10 cellular contexts compared by ENCODE assay signal in genomic region chr5:126003309-126003708, GRCh38.
A peak's percentile ranks its signal among the peaks of the same experiment; 100 is the strongest.
DNase-seq lines count a peak whose midpoint lies in the region; ATAC-seq and TF ChIP-seq lines count a peak whose summit lies in the region.
"Had no signal": no experiment of that assay in that cellular context is flagged by ENCODE, and none has a peak within 500 bp of the region (broad histone marks: within the 10 kb centered on the region; RNA-seq: fewer than 3 reads in every experiment).

No MANE protein-coding gene starts in this region.

- intact Hi-C loops in MCF 10A (cut with micrococcal nuclease): no loop called here

- TF ChIP-seq CTCF in MCF 10A (IDR thresholded peaks at IDR 0.05; ENCODE audit: unreplicated experiment): no peak
- no peak for TF ChIP-seq CTCF in suprapubic skin (IDR thresholded peaks at IDR 0.05)

- H3K27ac Mint-ChIP-seq in MCF 10A (ENCODE audit: low read depth, unreplicated experiment): peak overlapping the region; percentile 94
- H3K27ac Mint-ChIP-seq in activated CD8-positive, alpha-beta memory T cell treated with anti-CD3 and anti-CD28 coated beads, Interleukin-2, amount 10 ng/mL, durations not matched to agents 7 days and 5 days: no peak overlapping the region

- no peaks in the 10 kb centered on the region for H3K9me3 Mint-ChIP-seq in MCF 10A (ENCODE audit: unreplicated experiment)
- H3K9me3 Mint-ChIP-seq in activated CD8-positive, alpha-beta memory T cell treated with anti-CD3 and anti-CD28 coated beads, Interleukin-2, amount 10 ng/mL, durations not matched to agents 7 days and 5 days (ENCODE audit: low read depth): peaks cover 3% of the 10 kb centered on the region

- no TSS peak for BruUV-seq in MCF 10A (replicated peaks; lab: Mats Ljungman, UMichigan)

- no peaks in the 10 kb centered on the region for H3K9me3 ChIP-seq in suprapubic skin

- peak overlapping the region; percentile 78 for H3K27ac ChIP-seq in suprapubic skin
- H3K27ac ChIP-seq: parathyroid adenoma had no signal

- H3K4me1 ChIP-seq in suprapubic skin: peaks cover 36% of the 10 kb centered on the region
- H3K4me1 ChIP-seq: parathyroid adenoma had no signal

- no peaks in the 10 kb centered on the region for H3K27me3 Mint-ChIP-seq in MCF 10A (ENCODE audit: insufficient read depth, unreplicated experiment)
- no peaks in the 10 kb centered on the region for H3K27me3 Mint-ChIP-seq in activated CD8-positive, alpha-beta memory T cell treated with anti-CD3 and anti-CD28 coated beads, Interleukin-2, amount 10 ng/mL, durations not matched to agents 7 days and 5 days

- peaks cover 44% of the 10 kb centered on the region for H3K4me1 Mint-ChIP-seq in MCF 10A (ENCODE audit: insufficient read depth, unreplicated experiment)
- no peaks in the 10 kb centered on the region for H3K4me1 Mint-ChIP-seq in activated CD8-positive, alpha-beta memory T cell treated with anti-CD3 and anti-CD28 coated beads, Interleukin-2, amount 10 ng/mL, durations not matched to agents 7 days and 5 days

- peak overlapping the region; percentile 57 for H3K4me3 Mint-ChIP-seq in MCF 10A (ENCODE audit: unreplicated experiment)
- no peak overlapping the region for H3K4me3 Mint-ChIP-seq in activated CD8-positive, alpha-beta memory T cell treated with anti-CD3 and anti-CD28 coated beads, Interleukin-2, amount 10 ng/mL, durations not matched to agents 7 days and 5 days

- H3K27me3 ChIP-seq in suprapubic skin: no peaks in the 10 kb centered on the region

- ATAC-seq in activated CD8-positive, alpha-beta memory T cell treated with anti-CD3 and anti-CD28 coated beads, Interleukin-2, amount 10 ng/mL, durations not matched to agents 7 days and 5 days: no peak
- no peak for ATAC-seq in GM21526 (IDR thresholded peaks at IDR 0.05; ENCODE audit: low FRiP score, unreplicated experiment)
- ATAC-seq: PC-3 had no signal

- POLR2A ChIA-PET in MCF 10A (lab: Yijun Ruan, JAX): interaction anchor here (2.4 kb wide), 1 partner anchor 518 kb away, joined by 7 read pairs; no protein-coding TSS in a partner anchor

- TF ChIP-seq POLR2A in suprapubic skin (IDR thresholded peaks at IDR 0.05): no peak

- 18% methylated on average over 3 of the region's 3 CpGs for WGBS in suprapubic skin

- H3K4me3 ChIP-seq in suprapubic skin: no peak overlapping the region

- H3K36me3 ChIP-seq in suprapubic skin: no peaks in the 10 kb centered on the region

- H3K36me3 Mint-ChIP-seq in MCF 10A (ENCODE audit: insufficient read depth, unreplicated experiment): no peaks in the 10 kb centered on the region
- H3K36me3 Mint-ChIP-seq in activated CD8-positive, alpha-beta memory T cell treated with anti-CD3 and anti-CD28 coated beads, Interleukin-2, amount 10 ng/mL, durations not matched to agents 7 days and 5 days: no peaks in the 10 kb centered on the region

- CTCF ChIA-PET in MCF 10A (lab: Yijun Ruan, JAX): no interaction called here
- CTCF ChIA-PET in activated CD8-positive, alpha-beta memory T cell treated with anti-CD3 and anti-CD28 coated beads, Interleukin-2, amount 10 ng/mL, durations not matched to agents 7 days and 5 days (lab: Charles Lee): no interaction called here

- DNase-seq in GOT3 (lab: John Stamatoyannopoulos, UW) (peak; percentile 5), MCF 10A (ENCODE audit: unreplicated experiment) (peak; percentile 80), iris pigment epithelial cell (ENCODE audit: low read depth) (peak; percentile 89), suprapubic skin (ENCODE audit: low spot score in 2 of 2) (peak in 1 of 2 donors; percentile 56), NCI-H526 (lab: John Stamatoyannopoulos, UW) (no peak), COLO829 (ENCODE audit: low spot score) (no peak)
- no peak for DNase-seq in activated CD8-positive, alpha-beta memory T cell treated with anti-CD3 and anti-CD28 coated beads, Interleukin-2, amount 10 ng/mL, durations not matched to agents 7 days and 5 days
- DNase-seq: PC-3 had no signal

- TF ChIP-seq EP300 in suprapubic skin (IDR thresholded peaks at IDR 0.05): no peak

Comparison
In these comparisons a context has a peak if more than half of its experiments do, and no peak if none do; other contexts are left out.
1. DNase-seq: peak in GOT3 (single experiment), MCF 10A (single experiment) and iris pigment epithelial cell (single experiment); none in NCI-H526 (0 of 2), activated CD8-positive, alpha-beta memory T cell treated with anti-CD3 and anti-CD28 coated beads, Interleukin-2, amount 10 ng/mL, durations not matched to agents 7 days and 5 days (single experiment) and COLO829 (single experiment).